In genomic region chr5:91175708-91176107, GRCh38 we compare ENCODE assay signal across 20 cellular contexts.
DNase-seq lines count a peak whose midpoint lies in the region; ATAC-seq and TF ChIP-seq lines count a peak whose summit lies in the region.
"Had no signal": no experiment of that assay in that cellular context is flagged by ENCODE, and none has a peak within 500 bp of the region (broad histone marks: within the 10 kb centered on the region; RNA-seq: fewer than 3 reads in every experiment).

No MANE protein-coding gene starts in this region.

- no peaks in the 10 kb centered on the region for H3K36me3 ChIP-seq in cardiac muscle cell
- H3K36me3 ChIP-seq in GM23248 (ENCODE audit: low read depth): no peaks in the 10 kb centered on the region

- TF ChIP-seq CTCF in cardiac muscle cell (IDR thresholded peaks at IDR 0.05; ENCODE audit: low read depth, low read length) (no peak), NB4 (IDR thresholded peaks at IDR 0.05; ENCODE audit: low read depth, low read length) (no peak), foreskin fibroblast (IDR thresholded peaks at IDR 0.05; ENCODE audit: low read depth, low read length) (no peak)

- in situ Hi-C loops in GM23248 (cut with MboI): no loop called here

- H3K27me3 ChIP-seq in cardiac muscle cell (no peaks in the 10 kb centered on the region), GM23248 (replicated peaks; ENCODE audit: insufficient read depth) (no peaks in the 10 kb centered on the region), right cardiac atrium (ENCODE audit: control insufficient read depth, insufficient read depth) (no peaks in the 10 kb centered on the region)
- H3K27me3 ChIP-seq: dorsolateral prefrontal cortex had no signal

- DNase-seq in cardiac muscle cell (ENCODE audit: low read depth in 1 of 2, low spot score in 1 of 2) (no peak), left cardiac atrium (no peak), NB4 (ENCODE audit: low read depth) (peak; percentile 17), kidney tubule cell (ENCODE audit: low spot score) (peak; percentile 26), GM23248 (no peak), foreskin fibroblast (no peak), right cardiac atrium (no peak), NCI-H82 treated with DMSO at 0.1 percent for 48 hours (lab: John Stamatoyannopoulos, UW; ENCODE audit: unreplicated experiment) (no peak)
- DNase-seq: activated CD4-positive, alpha-beta T cell treated with anti-CD3 and anti-CD28 coated beads, Interleukin-2, amount 50 U/mL, for 4 hours; activated CD8-positive, alpha-beta memory T cell treated with anti-CD3 and anti-CD28 coated beads, Interleukin-2, amount 50 U/mL, for 48 hours; activated effector memory CD4-positive, alpha-beta T cell treated with Interleukin-2 at 50 U/mL for 16 hours; dorsolateral prefrontal cortex; erythroblast; naive B cell; NCI-H1048; NCI-H2081; stimulated activated CD4-positive, alpha-beta T cell treated with anti-CD3 and anti-CD28 coated beads, Interleukin-4, amount 100 ng/mL, for 1 hour had no signal

- intact Hi-C loops in left cardiac atrium (cut with DNase I): no loop called here
- intact Hi-C loops in right cardiac atrium (cut with DNase I): no loop called here

- H3K4me2 ChIP-seq in GM23248 (ENCODE audit: unreplicated experiment): no peak overlapping the region
- H3K4me2 ChIP-seq: KMS-11 had no signal

- H3K79me2 ChIP-seq in GM23248 (ENCODE audit: insufficient read depth): no peaks in the 10 kb centered on the region

- H3K4me3 ChIP-seq in cardiac muscle cell (no peak overlapping the region), NB4 (ENCODE audit: low read depth, low read length) (no peak overlapping the region), GM23248 (no peak overlapping the region), foreskin fibroblast (ENCODE audit: low read depth in 1 of 2, low read length in 2 of 2) (no peak overlapping the region), right cardiac atrium (ENCODE audit: low read length) (no peak overlapping the region)
- H3K4me3 ChIP-seq: dorsolateral prefrontal cortex had no signal

- no peaks in the 10 kb centered on the region for H4K20me1 ChIP-seq in GM23248 (ENCODE audit: insufficient read depth)

- H3K9me3 ChIP-seq in cardiac muscle cell (ENCODE audit: low read depth) (no peaks in the 10 kb centered on the region), GM23248 (ENCODE audit: low read depth) (no peaks in the 10 kb centered on the region), right cardiac atrium (ENCODE audit: control insufficient read depth, low read length) (no peaks in the 10 kb centered on the region)

- H3K27ac ChIP-seq in cardiac muscle cell (peak overlapping the region; percentile 81), GM23248 (no peak overlapping the region), right cardiac atrium (ENCODE audit: low read length) (no peak overlapping the region)
- H3K27ac ChIP-seq: C4-2B, KMS-11 had no signal

- H3K9me2 ChIP-seq in GM23248 (ENCODE audit: insufficient read depth): no peaks in the 10 kb centered on the region

- H3F3A ChIP-seq in GM23248 (ENCODE audit: insufficient read depth): peaks cover 5% of the 10 kb centered on the region

- 92 to 94% methylated on average over 3 of the region's 3 CpGs for WGBS in GM23248 (ENCODE audit: low coverage in 1 of 2, low lambda C conversion rate in 2 of 2, missing lambda C conversion rate in 2 of 2), 2 experiments
- WGBS in right cardiac atrium: 45% methylated on average over 3 of the region's 3 CpGs

- ATAC-seq in left cardiac atrium: no peak
- no peak for ATAC-seq in right cardiac atrium
- ATAC-seq: WTC11 had no signal

- H3K4me1 ChIP-seq in cardiac muscle cell (ENCODE audit: low read depth) (peaks cover 26% of the 10 kb centered on the region), GM23248 (ENCODE audit: insufficient read depth) (peaks cover 23% of the 10 kb centered on the region), right cardiac atrium (ENCODE audit: control insufficient read depth, insufficient read depth, low read length) (no peaks in the 10 kb centered on the region)

- H2AFZ ChIP-seq in GM23248: no peak overlapping the region

- no peak for TF ChIP-seq POLR2A in NB4 (IDR thresholded peaks at IDR 0.05; ENCODE audit: extremely low read depth, insufficient read length)

- H3K9ac ChIP-seq in GM23248: no peak overlapping the region
- H3K9ac ChIP-seq: KMS-11 had no signal

Comparison
In these comparisons a context has a peak if more than half of its experiments do, and no peak if none do; other contexts are left out.
1. DNase-seq: peak in NB4 (single experiment) and kidney tubule cell (single experiment); none in cardiac muscle cell (0 of 2), left cardiac atrium (single experiment), GM23248 (single experiment), foreskin fibroblast (0 of 2), right cardiac atrium (0 of 3) and NCI-H82 treated with DMSO at 0.1 percent for 48 hours (single experiment).